Comparison of ENCODE assay signal across 14 cellular contexts in genomic region chr6:25511386-25511785, GRCh38.
"Had no signal": no experiment of that assay in that cellular context is flagged by ENCODE, and none has a peak within 500 bp of the region (broad histone marks: within the 10 kb centered on the region; RNA-seq: fewer than 3 reads in every experiment).

No MANE protein-coding gene starts in this region.

- H3K4me1 ChIP-seq: breast epithelium had no signal

- H3K27me3 ChIP-seq: breast epithelium had no signal

- H3K4me2 ChIP-seq: smooth muscle cell had no signal

- H3K27ac ChIP-seq: breast epithelium, dorsolateral prefrontal cortex had no signal

- H3K9me3 ChIP-seq: breast epithelium had no signal

- DNase-seq: activated CD4-positive, alpha-beta T cell treated with anti-CD3 and anti-CD28 coated beads, Interleukin-2, amount 50 U/mL, for 48 hours; activated CD4-positive, CD25-positive, alpha-beta regulatory T cell treated with anti-CD3 and anti-CD28 coated beads, Interleukin-2, amount 50 U/mL, for 72 hours; activated gamma-delta T cell; activated T-cell treated with anti-CD3 and anti-CD28 coated beads, Interleukin-2, amount 50 U/mL, for 4 hours; anterior cingulate cortex; dorsolateral prefrontal cortex; hypothalamus; naive B cell; SW 1271; trophoblast cell had no signal

- ATAC-seq: activated T-cell treated with anti-CD3 and anti-CD28 coated beads, Interleukin-2, amount 50 U/mL, for 4 hours; esophagus mucosa; stimulated activated memory B cell treated with anti-CD40 and anti-IgM and Interleukin-4, amounts not matched to agents 10 μg/mL and 1 μg/mL and 100 μg/mL, for 72 hours had no signal

- H3K36me3 ChIP-seq: breast epithelium had no signal

- H3K4me3 ChIP-seq: breast epithelium, dorsolateral prefrontal cortex, smooth muscle cell had no signal
